Comparison of ENCODE assay signal across 8 cellular contexts in the genomic region with DNA sequence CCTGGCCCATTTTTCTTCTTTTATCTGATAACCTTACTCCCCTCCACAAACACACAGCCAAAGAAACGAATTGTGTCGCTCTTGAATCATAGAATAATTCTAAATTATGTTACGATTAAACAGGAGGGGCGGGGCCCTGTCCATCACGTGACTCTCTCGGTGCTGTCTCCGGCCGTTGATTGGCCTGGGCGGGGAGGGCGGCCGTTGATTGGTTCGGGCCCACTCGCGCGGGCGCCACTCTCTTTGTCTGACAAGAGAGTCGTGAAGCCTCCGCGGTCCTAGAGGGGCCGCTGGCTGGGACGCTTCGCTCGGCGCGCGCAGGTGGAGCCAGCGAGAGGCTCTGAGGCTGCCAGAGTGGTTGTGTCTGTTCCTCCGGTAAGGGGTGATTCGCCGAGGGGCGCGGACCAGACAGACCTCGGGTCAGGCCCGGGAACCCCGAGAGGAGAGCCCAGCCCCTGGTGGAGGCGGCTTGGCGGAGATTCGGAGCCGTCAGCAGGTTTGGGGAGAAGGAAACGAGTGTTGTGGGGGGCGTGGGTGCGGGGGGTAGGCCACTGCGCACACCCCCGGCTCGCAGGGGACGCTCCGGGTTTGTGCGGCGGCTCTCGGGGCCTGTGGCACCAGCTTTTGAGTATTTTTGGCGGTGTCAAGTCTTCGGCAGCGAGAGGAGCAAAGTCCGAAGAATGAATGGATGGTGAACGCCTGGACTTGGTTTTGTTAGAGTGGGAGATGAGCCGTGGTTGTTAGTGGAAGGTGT. TPM values are rescaled to one million over a fixed set of nuclear protein-coding genes. Genes with fewer than 3 reads are reported as not detected.
DNase-seq lines count a peak whose midpoint lies in the region; ATAC-seq and TF ChIP-seq lines count a peak whose summit lies in the region.

A gene (plus strand): TSS at position 330 of the 754 bp plus-strand sequence. CDS start 3,567 bp downstream, outside the sequence.

- intact Hi-C loops in activated CD4-positive, alpha-beta T cell treated with anti-CD3 and anti-CD28 coated beads, Interleukin-2, amount 10 ng/mL, durations not matched to agents 24 days and 14 days (cut with micrococcal nuclease) = loop anchor here (1.0 to 10.0 kb wide), 7 partner anchors 28 to 956 kb away; a partner anchor contains a TSS
- intact Hi-C loops in colonic mucosa (cut with DNase I) = no loop called here

- TF ChIP-seq CTCF in BJ (IDR thresholded peaks at IDR 0.05; ENCODE audit: insufficient read depth, low read depth, low read length) (0 out of 2 replicates have a peak, but pooled peaks have one; percentile 7), colonic mucosa (IDR thresholded peaks at IDR 0.05) (no peak)

- H3K27ac Mint-ChIP-seq in activated CD4-positive, alpha-beta T cell treated with anti-CD3 and anti-CD28 coated beads, Interleukin-2, amount 10 ng/mL, durations not matched to agents 24 days and 14 days = peak within 1 kb of the TSS; percentile 93

- peaks cover 20% of the 10 kb centered on the region for H3K36me3 Mint-ChIP-seq in activated CD4-positive, alpha-beta T cell treated with anti-CD3 and anti-CD28 coated beads, Interleukin-2, amount 10 ng/mL, durations not matched to agents 24 days and 14 days (ENCODE audit: low read depth)

- POLR2A ChIA-PET in BJ (lab: Charles Lee) = no interaction called here

- H3K27ac ChIP-seq in colonic mucosa = peak within 1 kb of the TSS; percentile 79
- H3K27ac ChIP-seq in layer of hippocampus (ENCODE audit: low read depth, low read length) = peak within 1 kb of the TSS; percentile 73

- H3K4me3 Mint-ChIP-seq in activated CD4-positive, alpha-beta T cell treated with anti-CD3 and anti-CD28 coated beads, Interleukin-2, amount 10 ng/mL, durations not matched to agents 24 days and 14 days = peak within 1 kb of the TSS; percentile 100

- H3K9me3 Mint-ChIP-seq in activated CD4-positive, alpha-beta T cell treated with anti-CD3 and anti-CD28 coated beads, Interleukin-2, amount 10 ng/mL, durations not matched to agents 24 days and 14 days = no peaks in the 10 kb centered on the region

- H3K4me3 ChIP-seq in BJ (ENCODE audit: low read depth, low read length) (peak within 1 kb of the TSS; percentile 75), colonic mucosa (peak within 1 kb of the TSS; percentile 98)

- ATAC-seq in GM19324 (IDR thresholded peaks at IDR 0.05; ENCODE audit: low FRiP score, unreplicated experiment) = peak; percentile 97
- ATAC-seq in HG03469 (IDR thresholded peaks at IDR 0.05; ENCODE audit: unreplicated experiment) = peak; percentile 63

- H3K4me1 ChIP-seq in colonic mucosa = peaks cover 3% of the 10 kb centered on the region

- DNase-seq in BJ (ENCODE audit: low read depth) (peak; percentile 67), NCI-H526 treated with DMSO at 0.1 percent for 48 hours (lab: John Stamatoyannopoulos, UW) (peak; percentile 95), colonic mucosa (peak; percentile 98)
- peak; percentile 99 for DNase-seq in activated CD4-positive, alpha-beta T cell treated with anti-CD3 and anti-CD28 coated beads, Interleukin-2, amount 10 ng/mL, durations not matched to agents 24 days and 14 days
- DNase-seq in stimulated activated CD4-positive, alpha-beta T cell treated with anti-CD3 and anti-CD28 coated beads, Interleukin-1b, Interleukin-23, amount 100 ng/mL, for 4 hours (ENCODE audit: low read depth in 2 of 2) = peak; percentile 96 to 97

- no peaks in the 10 kb centered on the region for H3K9me3 ChIP-seq in colonic mucosa

- H3K36me3 ChIP-seq in BJ (ENCODE audit: control insufficient read depth, insufficient read depth, low read length) (no peaks in the 10 kb centered on the region), colonic mucosa (no peaks in the 10 kb centered on the region)

- no peaks in the 10 kb centered on the region for H3K27me3 ChIP-seq in BJ (ENCODE audit: control insufficient read depth, insufficient read depth, low read length)
- H3K27me3 ChIP-seq in colonic mucosa = no peaks in the 10 kb centered on the region
- no peaks in the 10 kb centered on the region for H3K27me3 ChIP-seq in layer of hippocampus (ENCODE audit: control insufficient read depth, insufficient read depth, low read length)

- peaks cover 1% of the 10 kb centered on the region for H3K27me3 Mint-ChIP-seq in activated CD4-positive, alpha-beta T cell treated with anti-CD3 and anti-CD28 coated beads, Interleukin-2, amount 10 ng/mL, durations not matched to agents 24 days and 14 days

- H3K9ac ChIP-seq in colonic mucosa (ENCODE audit: low read depth in 2 of 2, low read length in 2 of 2) = peak within 1 kb of the TSS; percentile 76 to 86

- CTCF ChIA-PET in BJ (lab: Yijun Ruan, JAX) = no interaction called here

- peaks cover 28% of the 10 kb centered on the region for H3K4me1 Mint-ChIP-seq in activated CD4-positive, alpha-beta T cell treated with anti-CD3 and anti-CD28 coated beads, Interleukin-2, amount 10 ng/mL, durations not matched to agents 24 days and 14 days

RNA-seq across cellular contexts. Expression of the gene that starts here (rescaled TPM):
- polyA plus RNA-seq in BJ (2011; rRNA removed) = 8.2 and 11.4 TPM in 2 replicates
- polyA minus RNA-seq in BJ (2011; rRNA and poly(A)+ RNA removed) = 4.4 and 7.2 TPM in 2 replicates
- total RNA-seq in activated CD4-positive, alpha-beta T cell treated with anti-CD3 and anti-CD28 coated beads, Interleukin-2, amount 10 ng/mL, durations not matched to agents 24 days and 14 days = 22.6 and 23.6 TPM in 2 replicates
- total RNA-seq in colonic mucosa = 10 to 100 TPM in 1 of 2 donors, 1 to 10 TPM in 1; 9.0 to 23.0 TPM

Comparison
In these comparisons a context has a peak if more than half of its experiments do, and no peak if none do; other contexts are left out.
1. Peak in every context shown above with its lines: DNase-seq, ATAC-seq, H3K4me3 ChIP-seq and H3K27ac ChIP-seq.